In genomic region chr15:75367406-75367912, GRCh38 we compare ENCODE assay signal across 8 cellular contexts. TPM values are rescaled to one million over a fixed set of nuclear protein-coding genes. Genes with fewer than 3 reads are reported as not detected.
DNase-seq lines count a peak whose midpoint lies in the region; ATAC-seq, FAIRE-seq and TF ChIP-seq lines count a peak whose summit lies in the region.

No MANE protein-coding gene starts in this region.

- peaks cover 24% of the 10 kb centered on the region for H3K4me1 Mint-ChIP-seq in activated CD4-positive, alpha-beta T cell treated with anti-CD3 and anti-CD28 coated beads, Interleukin-2, amount 10 ng/mL, durations not matched to agents 24 days and 14 days

- WGBS in adrenal gland, 4 donors: 38 to 47% (median 45%) methylated on average over 7 of the region's 7 CpGs
- WGBS in HepG2 (ENCODE audit: low lambda C conversion rate): 51% methylated on average over 5 of the region's 7 CpGs
- whole genome bisulfite sequencing in suprapubic skin: 100% methylated on average over 1 of the region's 7 CpGs

- TF ChIP-seq POLR2A in adrenal gland (IDR thresholded peaks at IDR 0.05) (no peak), HepG2 (IDR thresholded peaks at IDR 0.05; ENCODE audit: insufficient read depth in 1 of 2, low read depth in 2 of 2, low read length in 2 of 2) (no peak), suprapubic skin (IDR thresholded peaks at IDR 0.05) (no peak), erythroblast (IDR thresholded peaks at IDR 0.05; ENCODE audit: low read length) (no peak)

- TF ChIP-seq EP300 in HepG2 (IDR thresholded peaks at IDR 0.05; ENCODE audit: low read depth in 2 of 2, low read length in 2 of 2): no peak
- TF ChIP-seq EP300 in HepG2 (CRISPR knock-in tag; IDR thresholded peaks at IDR 0.05; ENCODE audit: borderline replicate concordance): no peak; the same call in 1 of the 2 replicates
- TF ChIP-seq EP300 in suprapubic skin (IDR thresholded peaks at IDR 0.05): no peak

- no peak for FAIRE-seq in HepG2 (lab: Jason Lieb, UNC)

- POLR2A ChIA-PET in HepG2 (lab: Yijun Ruan, JAX): interaction anchor here (1.0 to 4.7 kb wide), 24 partner anchors 8 to 588 kb away, joined by 3 to 185 read pairs (median 7); partner anchors contain the start of genes COMMD4, IMP3, NEIL1 and PPCDC

- no peak overlapping the region; the same call in 1 of the 2 replicates for H3K9ac ChIP-seq in HepG2 (ENCODE audit: insufficient read depth, low read depth, low read length)

- TF ChIP-seq CTCF in adrenal gland (IDR thresholded peaks at IDR 0.05): no peak
- TF ChIP-seq CTCF in HepG2 (CRISPR knock-in tag; IDR thresholded peaks at IDR 0.05): no peak
- TF ChIP-seq CTCF in suprapubic skin (IDR thresholded peaks at IDR 0.05): no peak

- in situ Hi-C loops in HepG2 (cut with HindIII; ENCODE audit: extremely low pct_ligation_motif_present, low pct_unique_long_range_greater_than_20kb): loop anchor here (5.0 to 10.0 kb wide), 2 partner anchors 85 to 277 kb away; partner anchors contain the start of genes IMP3, SIN3A and SNX33

- H3K27me3 Mint-ChIP-seq in activated CD4-positive, alpha-beta T cell treated with anti-CD3 and anti-CD28 coated beads, Interleukin-2, amount 10 ng/mL, durations not matched to agents 24 days and 14 days: no peaks in the 10 kb centered on the region

- H2AFZ ChIP-seq in HepG2 (ENCODE audit: low read length): no peak overlapping the region

- no TSS peak for BruUV-seq in HepG2 (replicated peaks; lab: Mats Ljungman, UMichigan)

- no peak for DNase-seq in activated CD4-positive, alpha-beta T cell treated with anti-CD3 and anti-CD28 coated beads, Interleukin-2, amount 10 ng/mL, durations not matched to agents 24 days and 14 days
- DNase-seq in activated CD4-positive, alpha-beta T cell treated with anti-CD3 and anti-CD28 coated beads, Interleukin-2, amount 50 U/mL, for 48 hours: no peak
- DNase-seq in adrenal gland: peak in 3 of 7 donors; percentile 27 to 33 (median 28)
- no peak for DNase-seq in HepG2 (ENCODE audit: low spot score)
- DNase-seq in suprapubic skin (ENCODE audit: low spot score in 2 of 2): no peak
- DNase-seq in erythroblast (lab: John Stamatoyannopoulos, UW): no peak

- H3K79me2 ChIP-seq in HepG2 (ENCODE audit: insufficient read depth, low read length): peaks cover 5% of the 10 kb centered on the region

- H3K36me3 Mint-ChIP-seq in activated CD4-positive, alpha-beta T cell treated with anti-CD3 and anti-CD28 coated beads, Interleukin-2, amount 10 ng/mL, durations not matched to agents 24 days and 14 days (ENCODE audit: low read depth): peaks cover 37% of the 10 kb centered on the region

- H3K36me3 ChIP-seq in adrenal gland (replicated peaks in 1 of 2): peaks cover 0 to 56% of the 10 kb centered on the region in 2 donors
- peaks cover 14 to 40% of the 10 kb centered on the region in 2 experiments for H3K36me3 ChIP-seq in HepG2 (replicated peaks in 1 of 2; ENCODE audit: control insufficient read depth in 1 of 2, insufficient read depth in 2 of 2, low read length in 2 of 2)
- H3K36me3 ChIP-seq in suprapubic skin: peaks cover 62% of the 10 kb centered on the region

- H3K27ac ChIP-seq in adrenal gland (peak overlapping the region in 4 of 5 donors; percentile 97 to 100 (median 98)), HepG2 (ENCODE audit: extremely low read length, insufficient read depth, low read length) (no peak overlapping the region), suprapubic skin (peak overlapping the region; percentile 95)

- H3K4me1 ChIP-seq in adrenal gland (replicated peaks in 1 of 2) (peaks cover 12 to 25% of the 10 kb centered on the region in 2 donors), HepG2 (ENCODE audit: insufficient read depth, low read length) (peaks cover 39% of the 10 kb centered on the region), suprapubic skin (peaks cover 26% of the 10 kb centered on the region)

- CTCF ChIA-PET in HepG2 (lab: Yijun Ruan, JAX; ENCODE audit: low intra/inter-chr PET ratio, low total read pairs): no interaction called here

- TF ChIP-seq RAD21 in HepG2 (CRISPR knock-in tag; IDR thresholded peaks at IDR 0.05): no peak

- H3K9me3 ChIP-seq in adrenal gland (replicated peaks in 1 of 3) (no peaks in the 10 kb centered on the region), HepG2 (ENCODE audit: low read length) (no peaks in the 10 kb centered on the region), suprapubic skin (no peaks in the 10 kb centered on the region)

- H3K4me3 ChIP-seq in adrenal gland (peak overlapping the region in 2 of 4 donors; percentile 83 to 99), HepG2 (replicated peaks in 1 of 3; ENCODE audit: insufficient read depth in 1 of 3, low read depth in 2 of 3, low read length in 3 of 3) (peak overlapping the region in 1 of 3 experiments; percentile 92; a peak in 1 of 6 replicates), suprapubic skin (peak overlapping the region; percentile 71)

- H3K4me3 Mint-ChIP-seq in activated CD4-positive, alpha-beta T cell treated with anti-CD3 and anti-CD28 coated beads, Interleukin-2, amount 10 ng/mL, durations not matched to agents 24 days and 14 days: peak overlapping the region; percentile 91

- peak overlapping the region; percentile 96 for H3K27ac Mint-ChIP-seq in activated CD4-positive, alpha-beta T cell treated with anti-CD3 and anti-CD28 coated beads, Interleukin-2, amount 10 ng/mL, durations not matched to agents 24 days and 14 days

- H3K9me3 Mint-ChIP-seq in activated CD4-positive, alpha-beta T cell treated with anti-CD3 and anti-CD28 coated beads, Interleukin-2, amount 10 ng/mL, durations not matched to agents 24 days and 14 days: no peaks in the 10 kb centered on the region

- ATAC-seq in HepG2: no peak
- no peak for ATAC-seq in GM21526 (IDR thresholded peaks at IDR 0.05; ENCODE audit: low FRiP score, unreplicated experiment)
- ATAC-seq in HG02852 (IDR thresholded peaks at IDR 0.05; ENCODE audit: unreplicated experiment): no peak

- H3K27me3 ChIP-seq in adrenal gland (no peaks in the 10 kb centered on the region), HepG2 (ENCODE audit: control insufficient read depth in 1 of 2, insufficient read depth in 2 of 2, low read length in 2 of 2) (no peaks in the 10 kb centered on the region), suprapubic skin (no peaks in the 10 kb centered on the region)

- intact Hi-C loops in activated CD4-positive, alpha-beta T cell treated with anti-CD3 and anti-CD28 coated beads, Interleukin-2, amount 10 ng/mL, durations not matched to agents 24 days and 14 days (cut with micrococcal nuclease): loop anchor here (5.0 kb wide), 1 partner anchor 430 kb away; the partner anchor contains the start of gene COX5A
- intact Hi-C loops in adrenal gland (cut with DNase I): no loop called here
- intact Hi-C loops in HepG2 (cut with micrococcal nuclease; ENCODE audit: unreplicated experiment): loop anchor here (1.0 to 10.0 kb wide), 3 partner anchors 20 to 317 kb away; partner anchors contain the start of genes NEIL1 and SIN3A

- H3K4me2 ChIP-seq in HepG2 (ENCODE audit: low read depth, low read length): peak overlapping the region; percentile 59

- H4K20me1 ChIP-seq in HepG2 (ENCODE audit: insufficient read depth, low read length): 0 out of 2 replicates have a peak, but pooled peaks cover 4% of the 10 kb centered on the region

RNA-seq across cellular contexts. Expression of gene MAN2C1, which starts 0.9 kb away (rescaled TPM):
- 232 and 255 TPM in 2 replicates for total RNA-seq in activated CD4-positive, alpha-beta T cell treated with anti-CD3 and anti-CD28 coated beads, Interleukin-2, amount 10 ng/mL, durations not matched to agents 24 days and 14 days
- total RNA-seq in adrenal gland (100 to 1,000 TPM; 118 to 353 (median 251) TPM), HepG2 (2016; rRNA removed; fragmentation: Illumina TruSeq; extraction: Trizol) (19.5 and 71.0 TPM in 2 replicates), suprapubic skin (100 to 1,000 TPM in 3 of 4 donors, 10 to 100 TPM in 1; 97.2 to 527 (median 180) TPM)
- polyA plus RNA-seq in adrenal gland (1,000 to 10,000 TPM in 1 of 3 donors, 100 to 1,000 TPM in 1, 10 to 100 TPM in 1; 46.8 to 1,091 (median 874) TPM), HepG2 (2011; rRNA removed) (62.6 and 75.6 TPM in 2 replicates)
- 22.6 and 23.0 TPM in 2 replicates for total RNA-seq in HepG2 (2016; cell fraction: cytosol; rRNA removed; fragmentation: Illumina TruSeq; extraction: Trizol; ENCODE audit: low read depth)
- total RNA-seq in HepG2 (2016; cell fraction: insoluble cytoplasmic fraction; rRNA removed; fragmentation: Illumina TruSeq; extraction: Trizol): 18.6 and 68.6 TPM in 2 replicates
- 13.2 and 14.6 TPM in 2 replicates for total RNA-seq in HepG2 (2016; cell fraction: membrane; rRNA removed; fragmentation: Illumina TruSeq; extraction: Trizol)
- total RNA-seq in HepG2 (2016; cell fraction: nucleus; rRNA removed; fragmentation: Illumina TruSeq; extraction: Trizol): 97.9 and 121 TPM in 2 replicates
- polyA plus RNA-seq in HepG2 (2011; cell fraction: cytosol; rRNA removed): 13.2 and 22.4 TPM in 2 replicates
- polyA plus RNA-seq in HepG2 (2011; cell fraction: nucleus; rRNA removed): 865 and 1,137 TPM in 2 replicates
- 75.9 and 76.2 TPM in 2 replicates for polyA plus RNA-seq in HepG2 (2012)
- 1.8 and 2.8 TPM in 2 replicates for polyA plus RNA-seq in HepG2 (2016; cell fraction: cytosol; fragmentation: Illumina TruSeq; extraction: Trizol; ENCODE audit: low read depth)
- 13.7 and 14.4 TPM in 2 replicates for polyA plus RNA-seq in HepG2 (2016; cell fraction: insoluble cytoplasmic fraction; fragmentation: Illumina TruSeq; extraction: Trizol; ENCODE audit: low read depth)
- polyA plus RNA-seq in HepG2 (2016; cell fraction: membrane; fragmentation: Illumina TruSeq; extraction: Trizol; ENCODE audit: low read depth): 3.1 and 3.3 TPM in 2 replicates
- polyA plus RNA-seq in HepG2 (2016; cell fraction: nucleus; fragmentation: Illumina TruSeq; extraction: Trizol; ENCODE audit: insufficient read depth, low read depth): 278 and 324 TPM in 2 replicates
- polyA minus RNA-seq in HepG2 (2011; rRNA and poly(A)+ RNA removed; ENCODE audit: low replicate concordance): 124 and 148 TPM in 2 replicates
- 16.0 and 22.9 TPM in 2 replicates for polyA minus RNA-seq in HepG2 (2011; cell fraction: cytosol; rRNA and poly(A)+ RNA removed)
- polyA minus RNA-seq in HepG2 (2011; cell fraction: nucleus; rRNA and poly(A)+ RNA removed): 169 and 181 TPM in 2 replicates

RNA-seq across cellular contexts. Expression of gene NEIL1, which starts 20.6 kb away (rescaled TPM):
- 3.7 and 4.7 TPM in 2 replicates for total RNA-seq in activated CD4-positive, alpha-beta T cell treated with anti-CD3 and anti-CD28 coated beads, Interleukin-2, amount 10 ng/mL, durations not matched to agents 24 days and 14 days
- total RNA-seq in adrenal gland: 100 to 1,000 TPM in 2 of 8 donors, 10 to 100 TPM in 6; 16.7 to 123 (median 61.2) TPM
- 100 to 1,000 TPM in 2 of 3 donors, 1 to 10 TPM in 1; 6.3 to 208 (median 142) TPM for polyA plus RNA-seq in adrenal gland
- total RNA-seq in HepG2 (2016; rRNA removed; fragmentation: Illumina TruSeq; extraction: Trizol): 3.7 and 10.4 TPM in 2 replicates
- total RNA-seq in HepG2 (2016; cell fraction: cytosol; rRNA removed; fragmentation: Illumina TruSeq; extraction: Trizol; ENCODE audit: low read depth): 1.4 and 1.7 TPM in 2 replicates
- total RNA-seq in HepG2 (2016; cell fraction: insoluble cytoplasmic fraction; rRNA removed; fragmentation: Illumina TruSeq; extraction: Trizol): 3.3 and 9.7 TPM in 2 replicates
- total RNA-seq in HepG2 (2016; cell fraction: membrane; rRNA removed; fragmentation: Illumina TruSeq; extraction: Trizol): 1.2 and 1.6 TPM in 2 replicates
- total RNA-seq in HepG2 (2016; cell fraction: nucleus; rRNA removed; fragmentation: Illumina TruSeq; extraction: Trizol): 11.2 and 13.2 TPM in 2 replicates
- 15.5 and 20.8 TPM in 2 replicates for polyA plus RNA-seq in HepG2 (2011; rRNA removed)
- polyA plus RNA-seq in HepG2 (2011; cell fraction: cytosol; rRNA removed): 2.3 and 5.2 TPM in 2 replicates
- polyA plus RNA-seq in HepG2 (2011; cell fraction: nucleus; rRNA removed): 173 and 186 TPM in 2 replicates
- polyA plus RNA-seq in HepG2 (2012): 12.7 and 12.8 TPM in 2 replicates
- polyA plus RNA-seq in HepG2 (2016; cell fraction: cytosol; fragmentation: Illumina TruSeq; extraction: Trizol; ENCODE audit: low read depth): 0.59 and 0.62 TPM in 2 replicates
- 2.5 and 3.3 TPM in 2 replicates for polyA plus RNA-seq in HepG2 (2016; cell fraction: insoluble cytoplasmic fraction; fragmentation: Illumina TruSeq; extraction: Trizol; ENCODE audit: low read depth)
- polyA plus RNA-seq in HepG2 (2016; cell fraction: membrane; fragmentation: Illumina TruSeq; extraction: Trizol; ENCODE audit: low read depth): 0.81 and 1.0 TPM in 2 replicates
- 42.4 and 44.3 TPM in 2 replicates for polyA plus RNA-seq in HepG2 (2016; cell fraction: nucleus; fragmentation: Illumina TruSeq; extraction: Trizol; ENCODE audit: insufficient read depth, low read depth)
- 3.1 and 11.3 TPM in 2 replicates for polyA minus RNA-seq in HepG2 (2011; rRNA and poly(A)+ RNA removed; ENCODE audit: low replicate concordance)
- polyA minus RNA-seq in HepG2 (2011; cell fraction: cytosol; rRNA and poly(A)+ RNA removed): 2.1 and 3.2 TPM in 2 replicates
- 13.9 and 19.4 TPM in 2 replicates for polyA minus RNA-seq in HepG2 (2011; cell fraction: nucleus; rRNA and poly(A)+ RNA removed)
- 100 to 1,000 TPM in 1 of 4 donors, 10 to 100 TPM in 3; 26.3 to 123 (median 38.0) TPM for total RNA-seq in suprapubic skin

RNA-seq across cellular contexts. Expression of gene COMMD4, which starts 31.6 kb away (rescaled TPM):
- total RNA-seq in activated CD4-positive, alpha-beta T cell treated with anti-CD3 and anti-CD28 coated beads, Interleukin-2, amount 10 ng/mL, durations not matched to agents 24 days and 14 days: 79.5 and 86.7 TPM in 2 replicates
- total RNA-seq in adrenal gland (100 to 1,000 TPM in 5 of 8 donors, 10 to 100 TPM in 3; 91.1 to 153 (median 124) TPM), HepG2 (2016; rRNA removed; fragmentation: Illumina TruSeq; extraction: Trizol) (89.9 and 106 TPM in 2 replicates), suprapubic skin (10 to 100 TPM; 46.9 to 75.2 (median 55.2) TPM)
- polyA plus RNA-seq in adrenal gland (100 to 1,000 TPM in 2 of 3 donors, 10 to 100 TPM in 1; 35.9 to 254 (median 210) TPM), HepG2 (2011; rRNA removed) (45.8 and 48.8 TPM in 2 replicates)
- 17.5 and 17.7 TPM in 2 replicates for total RNA-seq in HepG2 (2016; cell fraction: cytosol; rRNA removed; fragmentation: Illumina TruSeq; extraction: Trizol; ENCODE audit: low read depth)
- total RNA-seq in HepG2 (2016; cell fraction: insoluble cytoplasmic fraction; rRNA removed; fragmentation: Illumina TruSeq; extraction: Trizol): 89.8 and 123 TPM in 2 replicates
- 25.0 and 27.3 TPM in 2 replicates for total RNA-seq in HepG2 (2016; cell fraction: membrane; rRNA removed; fragmentation: Illumina TruSeq; extraction: Trizol)
- total RNA-seq in HepG2 (2016; cell fraction: nucleus; rRNA removed; fragmentation: Illumina TruSeq; extraction: Trizol): 47.4 and 48.2 TPM in 2 replicates
- 65.2 and 112 TPM in 2 replicates for polyA plus RNA-seq in HepG2 (2011; cell fraction: cytosol; rRNA removed)
- polyA plus RNA-seq in HepG2 (2011; cell fraction: nucleus; rRNA removed): 131 and 137 TPM in 2 replicates
- polyA plus RNA-seq in HepG2 (2012): 24.2 and 36.2 TPM in 2 replicates
- 18.7 and 20.0 TPM in 2 replicates for polyA plus RNA-seq in HepG2 (2016; cell fraction: cytosol; fragmentation: Illumina TruSeq; extraction: Trizol; ENCODE audit: low read depth)
- polyA plus RNA-seq in HepG2 (2016; cell fraction: insoluble cytoplasmic fraction; fragmentation: Illumina TruSeq; extraction: Trizol; ENCODE audit: low read depth): 103 and 109 TPM in 2 replicates
- 24.2 and 25.0 TPM in 2 replicates for polyA plus RNA-seq in HepG2 (2016; cell fraction: membrane; fragmentation: Illumina TruSeq; extraction: Trizol; ENCODE audit: low read depth)
- polyA plus RNA-seq in HepG2 (2016; cell fraction: nucleus; fragmentation: Illumina TruSeq; extraction: Trizol; ENCODE audit: insufficient read depth, low read depth): 99.3 and 104 TPM in 2 replicates
- polyA minus RNA-seq in HepG2 (2011; rRNA and poly(A)+ RNA removed; ENCODE audit: low replicate concordance): 34.3 and 108 TPM in 2 replicates
- 10.2 and 20.8 TPM in 2 replicates for polyA minus RNA-seq in HepG2 (2011; cell fraction: cytosol; rRNA and poly(A)+ RNA removed)
- 8.6 and 10.4 TPM in 2 replicates for polyA minus RNA-seq in HepG2 (2011; cell fraction: nucleus; rRNA and poly(A)+ RNA removed)

Comparison
In these comparisons a context has a peak if more than half of its experiments do, and no peak if none do; other contexts are left out.
1. intact Hi-C loops: an anchor here in activated CD4-positive, alpha-beta T cell treated with anti-CD3 and anti-CD28 coated beads, Interleukin-2, amount 10 ng/mL, durations not matched to agents 24 days and 14 days (5.0 kb wide) and HepG2 (1.0 to 10.0 kb wide); none called in adrenal gland.